In the genomic region with DNA sequence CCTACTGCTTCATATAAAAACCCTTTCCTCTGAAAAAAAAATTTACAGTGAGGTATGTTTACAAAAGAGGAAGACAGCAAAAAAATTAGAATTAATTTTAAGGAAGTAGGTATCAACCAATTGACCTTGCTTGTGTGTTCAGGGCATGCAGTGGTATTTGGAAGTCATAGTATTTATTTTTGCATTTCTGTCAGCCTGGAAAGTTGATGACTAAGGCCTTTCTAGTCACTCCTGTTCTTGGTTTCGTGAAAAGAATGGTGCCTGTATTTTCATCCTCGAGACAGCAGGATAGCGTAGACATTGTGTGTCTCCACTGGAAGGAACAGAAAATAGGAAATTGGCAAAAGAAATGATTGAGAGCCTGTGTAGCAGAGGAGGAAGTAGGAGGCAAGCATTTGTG, we compare ENCODE assay signal across 12 cellular contexts. TPM values are rescaled to one million over a fixed set of nuclear protein-coding genes. Genes with fewer than 3 reads are reported as not detected.
DNase-seq lines count a peak whose midpoint lies in the region; ATAC-seq and TF ChIP-seq lines count a peak whose summit lies in the region.
"Had no signal": no experiment of that assay in that cellular context is flagged by ENCODE, and none has a peak within 500 bp of the region (broad histone marks: within the 10 kb centered on the region; RNA-seq: fewer than 3 reads in every experiment).

No MANE protein-coding gene starts in this region.

- intact Hi-C loops in dendritic cell treated with granulocyte-macrophage colony-stimulating factor and Interleukin-4, amounts not matched to agents 40 ng/mL and 50 ng/mL, for 4 days (cut with micrococcal nuclease) = no loop called here

- no peaks in the 10 kb centered on the region for H3K9me3 Mint-ChIP-seq in IgD-negative memory B cell
- no peaks in the 10 kb centered on the region for H3K9me3 Mint-ChIP-seq in dendritic cell treated with granulocyte-macrophage colony-stimulating factor and Interleukin-4, amounts not matched to agents 40 ng/mL and 50 ng/mL, for 4 days
- no peaks in the 10 kb centered on the region for H3K9me3 Mint-ChIP-seq in stimulated activated naive CD8-positive, alpha-beta T cell treated with anti-CD3 and anti-CD28 coated beads, Interleukin-15, Interleukin-2, amounts not matched to agents 100 ng/mL and 50 ng/mL, for 24 hours
- no peaks in the 10 kb centered on the region for H3K9me3 Mint-ChIP-seq in progenitor cell of endocrine pancreas (ENCODE audit: low read depth)
- H3K9me3 Mint-ChIP-seq: brain had no signal

- peak overlapping the region; percentile 28 to 74 (median 58) for H3K4me3 Mint-ChIP-seq in IgD-negative memory B cell
- peak overlapping the region; percentile 61 for H3K4me3 Mint-ChIP-seq in dendritic cell treated with granulocyte-macrophage colony-stimulating factor and Interleukin-4, amounts not matched to agents 40 ng/mL and 50 ng/mL, for 4 days
- H3K4me3 Mint-ChIP-seq in stimulated activated naive CD8-positive, alpha-beta T cell treated with anti-CD3 and anti-CD28 coated beads, Interleukin-15, Interleukin-2, amounts not matched to agents 100 ng/mL and 50 ng/mL, for 24 hours = peak overlapping the region; percentile 9
- H3K4me3 Mint-ChIP-seq in progenitor cell of endocrine pancreas (ENCODE audit: low read depth) = no peak overlapping the region
- H3K4me3 Mint-ChIP-seq: brain had no signal

- TF ChIP-seq CTCF in progenitor cell of endocrine pancreas (IDR thresholded peaks at IDR 0.05; ENCODE audit: unreplicated experiment) = no peak

- no peaks in the 10 kb centered on the region for H3K27me3 Mint-ChIP-seq in IgD-negative memory B cell
- no peaks in the 10 kb centered on the region for H3K27me3 Mint-ChIP-seq in dendritic cell treated with granulocyte-macrophage colony-stimulating factor and Interleukin-4, amounts not matched to agents 40 ng/mL and 50 ng/mL, for 4 days
- H3K27me3 Mint-ChIP-seq in stimulated activated naive CD8-positive, alpha-beta T cell treated with anti-CD3 and anti-CD28 coated beads, Interleukin-15, Interleukin-2, amounts not matched to agents 100 ng/mL and 50 ng/mL, for 24 hours = no peaks in the 10 kb centered on the region
- H3K27me3 Mint-ChIP-seq in progenitor cell of endocrine pancreas = no peaks in the 10 kb centered on the region
- H3K27me3 Mint-ChIP-seq: brain had no signal

- H3K27ac Mint-ChIP-seq in IgD-negative memory B cell (peak overlapping the region; percentile 6 to 59 (median 32)), progenitor cell of endocrine pancreas (no peak overlapping the region)
- H3K27ac Mint-ChIP-seq in dendritic cell treated with granulocyte-macrophage colony-stimulating factor and Interleukin-4, amounts not matched to agents 40 ng/mL and 50 ng/mL, for 4 days = peak overlapping the region; percentile 76
- peak overlapping the region; percentile 28 for H3K27ac Mint-ChIP-seq in stimulated activated naive CD8-positive, alpha-beta T cell treated with anti-CD3 and anti-CD28 coated beads, Interleukin-15, Interleukin-2, amounts not matched to agents 100 ng/mL and 50 ng/mL, for 24 hours

- DNase-seq in DMS 273 (lab: John Stamatoyannopoulos, UW; ENCODE audit: unreplicated experiment) (peak; percentile 10), DMS 273 treated with DMSO at 0.1 percent for 48 hours (lab: John Stamatoyannopoulos, UW) (no peak), progenitor cell of endocrine pancreas (ENCODE audit: low spot score, unreplicated experiment) (no peak), middle frontal gyrus (ENCODE audit: extremely low spot score, low spot score) (no peak)
- DNase-seq: activated CD8-positive, alpha-beta memory T cell treated with anti-CD3 and anti-CD28 coated beads, Interleukin-2, amount 50 U/mL, for 48 hours; NCI-H510A; T-helper 1 cell had no signal

- peaks cover 12 to 24% (median 23%) of the 10 kb centered on the region in 3 donors for H3K4me1 Mint-ChIP-seq in IgD-negative memory B cell
- peaks cover 15% of the 10 kb centered on the region for H3K4me1 Mint-ChIP-seq in dendritic cell treated with granulocyte-macrophage colony-stimulating factor and Interleukin-4, amounts not matched to agents 40 ng/mL and 50 ng/mL, for 4 days (ENCODE audit: low read depth)
- H3K4me1 Mint-ChIP-seq in stimulated activated naive CD8-positive, alpha-beta T cell treated with anti-CD3 and anti-CD28 coated beads, Interleukin-15, Interleukin-2, amounts not matched to agents 100 ng/mL and 50 ng/mL, for 24 hours (ENCODE audit: low read depth) = peaks cover 58% of the 10 kb centered on the region
- no peaks in the 10 kb centered on the region for H3K4me1 Mint-ChIP-seq in progenitor cell of endocrine pancreas (ENCODE audit: low read depth)

- no peaks in the 10 kb centered on the region for H3K36me3 Mint-ChIP-seq in IgD-negative memory B cell
- H3K36me3 Mint-ChIP-seq in dendritic cell treated with granulocyte-macrophage colony-stimulating factor and Interleukin-4, amounts not matched to agents 40 ng/mL and 50 ng/mL, for 4 days (ENCODE audit: low read depth) = no peaks in the 10 kb centered on the region
- H3K36me3 Mint-ChIP-seq in stimulated activated naive CD8-positive, alpha-beta T cell treated with anti-CD3 and anti-CD28 coated beads, Interleukin-15, Interleukin-2, amounts not matched to agents 100 ng/mL and 50 ng/mL, for 24 hours (ENCODE audit: low read depth) = peaks cover 10% of the 10 kb centered on the region
- H3K36me3 Mint-ChIP-seq in progenitor cell of endocrine pancreas (ENCODE audit: insufficient read depth) = no peaks in the 10 kb centered on the region
- H3K36me3 Mint-ChIP-seq: brain had no signal

- no peak for ATAC-seq in HG03095 (IDR thresholded peaks at IDR 0.05; ENCODE audit: unreplicated experiment)

RNA-seq across cellular contexts. Expression of a gene that starts 24.5 kb away (rescaled TPM):
- 13.8 TPM for polyA plus RNA-seq in IgD-negative memory B cell
- total RNA-seq in progenitor cell of endocrine pancreas = 6.2 and 6.5 TPM in 2 replicates
